In genomic region chr3:19146685-19147650, GRCh38 we compare ENCODE assay signal across 1 cellular context.
TF ChIP-seq lines count a peak whose summit lies in the region.

No MANE protein-coding gene starts in this region.

TF ChIP-seq in HEK293, 187 proteins besides CTCF, POLR2A, EP300 and RAD21 (continued from another document and continues in another):
- no peak for TF ChIP-seq ZNF280C (tag by site-specific recombination; IDR thresholded peaks at IDR 0.05)
- no peak for TF ChIP-seq ZNF155 (tag by site-specific recombination; IDR thresholded peaks at IDR 0.05)
- 0 out of 2 replicates have a peak, but pooled peaks have one; percentile 28 for TF ChIP-seq ZNF639 (tag by site-specific recombination; IDR thresholded peaks at IDR 0.05)
- no peak for TF ChIP-seq ZNF488 (tag by site-specific recombination; IDR thresholded peaks at IDR 0.05)
- TF ChIP-seq ZFP41 (tag by site-specific recombination; IDR thresholded peaks at IDR 0.05; ENCODE audit: borderline replicate concordance) = no peak
- no peak for TF ChIP-seq ZNF677 (tag by site-specific recombination; IDR thresholded peaks at IDR 0.05)
- no peak for TF ChIP-seq ZNF701 (tag by site-specific recombination; IDR thresholded peaks at IDR 0.05)
- TF ChIP-seq PATZ1 (tag by site-specific recombination; IDR thresholded peaks at IDR 0.05) = peak; percentile 77
- TF ChIP-seq ZBTB1 (tag by site-specific recombination; IDR thresholded peaks at IDR 0.05) = no peak
- TF ChIP-seq YY2 (tag by site-specific recombination; IDR thresholded peaks at IDR 0.05) = no peak
- TF ChIP-seq TCF7L2 (IDR thresholded peaks at IDR 0.05; ENCODE audit: borderline replicate concordance, low read depth, low read length) = no peak
- peak; percentile 99 for TF ChIP-seq SCRT2 (tag by site-specific recombination; IDR thresholded peaks at IDR 0.05)
- no peak for TF ChIP-seq ZSCAN30 (tag by site-specific recombination; IDR thresholded peaks at IDR 0.05)
- TF ChIP-seq ZNF341 (tag by site-specific recombination; IDR thresholded peaks at IDR 0.05; ENCODE audit: low read depth) = peak; percentile 20; the same call in 1 of the 2 replicates
- no peak for TF ChIP-seq ZBTB20 (tag by site-specific recombination; IDR thresholded peaks at IDR 0.05)
- 0 out of 2 replicates have a peak, but pooled peaks have one; percentile 30 for TF ChIP-seq ZBTB6 (tag by site-specific recombination; IDR thresholded peaks at IDR 0.05)
- no peak for TF ChIP-seq ZNF132 (tag by site-specific recombination; IDR thresholded peaks at IDR 0.05; ENCODE audit: borderline replicate concordance)
- no peak for TF ChIP-seq ZNF311 (tag by site-specific recombination; IDR thresholded peaks at IDR 0.05; ENCODE audit: borderline replicate concordance)
- TF ChIP-seq ZBTB8A (tag by site-specific recombination; IDR thresholded peaks at IDR 0.05) = no peak
- TF ChIP-seq AEBP2 (tag by site-specific recombination; IDR thresholded peaks at IDR 0.05; ENCODE audit: borderline replicate concordance) = no peak
- no peak for TF ChIP-seq ZNF248 (tag by site-specific recombination; IDR thresholded peaks at IDR 0.05)
- TF ChIP-seq ZNF555 (tag by site-specific recombination; conservative IDR thresholded peaks at IDR 0.05) = no peak
- TF ChIP-seq ZNF26 (tag by site-specific recombination; IDR thresholded peaks at IDR 0.05) = no peak
- TF ChIP-seq ZNF830 (tag by site-specific recombination; IDR thresholded peaks at IDR 0.05; ENCODE audit: low read depth) = no peak
- TF ChIP-seq INSM2 (tag by site-specific recombination; IDR thresholded peaks at IDR 0.05) = no peak
- TF ChIP-seq ZNF350 (tag by site-specific recombination; IDR thresholded peaks at IDR 0.05) = no peak
- no peak for TF ChIP-seq ZNF404 (tag by site-specific recombination; IDR thresholded peaks at IDR 0.05)
- no peak for TF ChIP-seq GLI2 (tag by site-specific recombination; IDR thresholded peaks at IDR 0.05; ENCODE audit: borderline replicate concordance, low read depth)
- no peak for TF ChIP-seq EGR2 (tag by site-specific recombination; IDR thresholded peaks at IDR 0.05; ENCODE audit: low read depth)
- TF ChIP-seq ZNF561 (tag by site-specific recombination; IDR thresholded peaks at IDR 0.05; ENCODE audit: borderline replicate concordance) = no peak
- TF ChIP-seq REST (tag by site-specific recombination; IDR thresholded peaks at IDR 0.05) = no peak
- peak; percentile 64; the same call in 1 of the 2 replicates for TF ChIP-seq ZNF366 (tag by site-specific recombination; conservative IDR thresholded peaks at IDR 0.05)
- no peak for TF ChIP-seq ZEB2 (tag by site-specific recombination; IDR thresholded peaks at IDR 0.05)
- no peak for TF ChIP-seq ZNF580 (tag by site-specific recombination; IDR thresholded peaks at IDR 0.05)
- TF ChIP-seq ZNF157 (tag by site-specific recombination; IDR thresholded peaks at IDR 0.05) = no peak
- peak; percentile 12; the same call in 1 of the 2 replicates for TF ChIP-seq ZNF600 (tag by site-specific recombination; IDR thresholded peaks at IDR 0.05)
- TF ChIP-seq ZNF626 (tag by site-specific recombination; IDR thresholded peaks at IDR 0.05) = no peak
- no peak for TF ChIP-seq ZNF621 (tag by site-specific recombination; IDR thresholded peaks at IDR 0.05)
- TF ChIP-seq ZNF704 (tag by site-specific recombination; IDR thresholded peaks at IDR 0.05) = no peak
- TF ChIP-seq GLI4 (tag by site-specific recombination; IDR thresholded peaks at IDR 0.05) = no peak
- TF ChIP-seq HOXA7 (CRISPR knock-in tag; IDR thresholded peaks at IDR 0.05; ENCODE audit: borderline replicate concordance) = no peak
- no peak; the same call in 1 of the 2 replicates for TF ChIP-seq KLF8 (tag by site-specific recombination; IDR thresholded peaks at IDR 0.05)
- TF ChIP-seq ZNF391 (tag by site-specific recombination; IDR thresholded peaks at IDR 0.05; ENCODE audit: borderline replicate concordance, low read depth) = no peak
- no peak for TF ChIP-seq ZNF624 (tag by site-specific recombination; IDR thresholded peaks at IDR 0.05)
- TF ChIP-seq OVOL3 (tag by site-specific recombination; IDR thresholded peaks at IDR 0.05) = no peak
- TF ChIP-seq ZSCAN16 (tag by site-specific recombination; IDR thresholded peaks at IDR 0.05) = no peak
- no peak for TF ChIP-seq ZNF571 (tag by site-specific recombination; IDR thresholded peaks at IDR 0.05)
